In genomic region chr1:11655263-11656079, GRCh38 we compare ENCODE assay signal across 1 cellular context.
TF ChIP-seq lines count a peak whose summit lies in the region.

No MANE protein-coding gene starts in this region.

TF ChIP-seq in H1, 55 proteins besides CTCF, POLR2A, EP300 and RAD21:
- TF ChIP-seq GABPA (IDR thresholded peaks at IDR 0.05; ENCODE audit: borderline replicate concordance, insufficient read depth, low read length) (no peak), RBBP5 (IDR thresholded peaks at IDR 0.05; ENCODE audit: borderline replicate concordance, low read depth, low read length) (no peak), YY1 (IDR thresholded peaks at IDR 0.05; ENCODE audit: low read depth, low read length) (peak; percentile 38; the same call in 1 of the 2 replicates), GTF2F1 (IDR thresholded peaks at IDR 0.05; ENCODE audit: borderline replicate concordance, low read depth, low read length) (no peak), CREB1 (IDR thresholded peaks at IDR 0.05) (no peak), SP4 (IDR thresholded peaks at IDR 0.05; ENCODE audit: low read length) (no peak), ZNF274 (IDR thresholded peaks at IDR 0.05; ENCODE audit: borderline replicate concordance, extremely low read depth, low read length) (no peak)
